12 cellular contexts compared by ENCODE assay signal in genomic region chr19:55345818-55346724, GRCh38. TPM values are rescaled to one million over a fixed set of nuclear protein-coding genes. Genes with fewer than 3 reads are reported as not detected.
DNase-seq lines count a peak whose midpoint lies in the region; ATAC-seq and TF ChIP-seq lines count a peak whose summit lies in the region.
"Had no signal": no experiment of that assay in that cellular context is flagged by ENCODE, and none has a peak within 500 bp of the region (broad histone marks: within the 10 kb centered on the region; RNA-seq: fewer than 3 reads in every experiment).

No MANE protein-coding gene starts in this region.

- TF ChIP-seq POLR2A in erythroblast (IDR thresholded peaks at IDR 0.05; ENCODE audit: low read length) (no peak), lower leg skin (IDR thresholded peaks at IDR 0.05) (no peak)

- peaks cover 41% of the 10 kb centered on the region for H3K4me1 ChIP-seq in NT2/D1 (ENCODE audit: insufficient read depth, insufficient read length)

- H3K4me3 ChIP-seq in NT2/D1 (ENCODE audit: insufficient read length, low read depth) = no peak overlapping the region
- H3K4me3 ChIP-seq in lower leg skin (ENCODE audit: low read depth, poor library complexity, severe bottlenecking) = no peak overlapping the region
- H3K4me3 ChIP-seq: SJSA1 had no signal

- ATAC-seq in omental fat pad (ENCODE audit: low FRiP score) (peak; percentile 83), GM19328 (IDR thresholded peaks at IDR 0.05; ENCODE audit: unreplicated experiment) (no peak), GM21529 (IDR thresholded peaks at IDR 0.05; ENCODE audit: unreplicated experiment) (no peak)
- ATAC-seq: activated CD4-positive, CD25-positive, alpha-beta regulatory T cell treated with anti-CD3 and anti-CD28 coated beads, Interleukin-2, amount 50 U/mL, for 24 hours had no signal

- H3K9me3 ChIP-seq in NT2/D1 (ENCODE audit: insufficient read depth, low read length) = no peaks in the 10 kb centered on the region
- H3K9me3 ChIP-seq: SJSA1 had no signal

- peaks cover under 1% of the 10 kb centered on the region for H3K27me3 ChIP-seq in NT2/D1 (ENCODE audit: insufficient read depth, insufficient read length)
- H3K27me3 ChIP-seq: SJSA1 had no signal

- DNase-seq in DMS 273 (lab: John Stamatoyannopoulos, UW; ENCODE audit: unreplicated experiment) = peak; percentile 57
- no peak for DNase-seq in NT2/D1 (ENCODE audit: low read depth, low spot score)
- peak; percentile 89 to 92 for DNase-seq in erythroblast (lab: John Stamatoyannopoulos, UW)
- DNase-seq in omental fat pad (ENCODE audit: low spot score) = peak; percentile 66
- no peak for DNase-seq in lower leg skin (ENCODE audit: low spot score in 2 of 2)
- no peak for DNase-seq in NCI-H1417 (lab: John Stamatoyannopoulos, UW)
- DNase-seq: central memory CD4-positive, alpha-beta T cell; NCI-H510A had no signal

- peak overlapping the region; percentile 50 for H3K9ac ChIP-seq in NT2/D1 (ENCODE audit: insufficient read length, low read depth)

- TF ChIP-seq CTCF in omental fat pad (IDR thresholded peaks at IDR 0.05) (no peak), lower leg skin (IDR thresholded peaks at IDR 0.05) (no peak)

- 74 to 81% methylated on average over 43 of the region's 43 CpGs for WGBS in lower leg skin, 2 donors

- intact Hi-C loops in lower leg skin (cut with DNase I; ENCODE audit: low total_unique reads) = no loop called here

- peaks cover 39% of the 10 kb centered on the region for H3K36me3 ChIP-seq in NT2/D1 (ENCODE audit: insufficient read depth, insufficient read length, low read length)

RNA-seq across cellular contexts. Expression of gene KMT5C, which starts 6.4 kb away (rescaled TPM):
- total RNA-seq in omental fat pad (10 to 100 TPM in 1 of 4 donors, 1 to 10 TPM in 3; 5.3 to 22.9 (median 6.8) TPM), lower leg skin (10 to 100 TPM; 16.5 to 25.4 (median 20.3) TPM)

RNA-seq across cellular contexts. Expression of gene COX6B2, which starts 8.4 kb away (rescaled TPM):
- total RNA-seq in omental fat pad = under 1 TPM in 1 of 4 donors, not detected in 3; 0.56 TPM
- total RNA-seq in lower leg skin = 1 to 10 TPM in 1 of 4 donors, under 1 TPM in 2, not detected in 1; 0.42 to 1.1 (median 0.49) TPM

RNA-seq across cellular contexts. Expression of gene GARIN5B, which starts 17.0 kb away (rescaled TPM):
- total RNA-seq in omental fat pad (under 1 TPM in 1 of 4 donors, not detected in 3; 0.09 TPM), lower leg skin (not detected)

RNA-seq across cellular contexts. Expression of gene TMEM150B, which starts 20.9 kb away (rescaled TPM):
- total RNA-seq in omental fat pad (10 to 100 TPM in 2 of 4 donors, 1 to 10 TPM in 2; 5.6 to 26.7 (median 16.6) TPM), lower leg skin (under 1 TPM in 1 of 4 donors, not detected in 3; 0.58 TPM)
- total RNA-seq: SJSA1 had no signal

RNA-seq across cellular contexts. Expression of gene IL11, which starts 24.2 kb away (rescaled TPM):
- total RNA-seq in omental fat pad (1 to 10 TPM in 1 of 4 donors, under 1 TPM in 1, not detected in 2; 0.28 to 1.2 TPM), lower leg skin (under 1 TPM in 3 of 4 donors, not detected in 1; 0.23 to 0.68 (median 0.46) TPM)

Comparison
In these comparisons a context has a peak if more than half of its experiments do, and no peak if none do; other contexts are left out.
1. DNase-seq: peak in DMS 273 (single experiment), erythroblast (2 of 2) and omental fat pad (single experiment); none in NT2/D1 (single experiment), lower leg skin (0 of 2) and NCI-H1417 (0 of 3).